Comparison of ENCODE assay signal across 8 cellular contexts in genomic region chr10:73744690-73744994, GRCh38. TPM values are rescaled to one million over a fixed set of nuclear protein-coding genes. Genes with fewer than 3 reads are reported as not detected.
A peak's percentile ranks its signal among the peaks of the same experiment; 100 is the strongest.
DNase-seq lines count a peak whose midpoint lies in the region; ATAC-seq lines count a peak whose summit lies in the region.

No MANE protein-coding gene starts in this region.

- H3K9ac ChIP-seq in ES-I3 (ENCODE audit: low read depth, low read length) = peak overlapping the region; percentile 92
- H3K9ac ChIP-seq in subcutaneous abdominal adipose tissue (ENCODE audit: low read length in 5 of 5) = peak overlapping the region; percentile 85 to 99 (median 91)

- CTCF ChIA-PET in activated CD4-positive, alpha-beta T cell treated with anti-CD3 and anti-CD28 coated beads for 36 hours (lab: Charles Lee) = interaction anchor here (1.0 to 1.9 kb wide), 2 partner anchors 11 to 29 kb away, joined by 3 to 6 read pairs; no protein-coding TSS in a partner anchor

- H3K4me3 Mint-ChIP-seq in activated CD4-positive, alpha-beta T cell treated with anti-CD3 and anti-CD28 coated beads for 36 hours = peak overlapping the region; percentile 95

- peaks cover 11% of the 10 kb centered on the region for H3K36me3 Mint-ChIP-seq in activated CD4-positive, alpha-beta T cell treated with anti-CD3 and anti-CD28 coated beads for 36 hours (ENCODE audit: low read depth)

- peak overlapping the region; percentile 84 to 100 (median 98) for H3K4me3 ChIP-seq in subcutaneous abdominal adipose tissue (ENCODE audit: low read depth in 1 of 5, low read length in 5 of 5)

- POLR2A ChIA-PET in activated CD4-positive, alpha-beta T cell treated with anti-CD3 and anti-CD28 coated beads for 36 hours (lab: Charles Lee) = interaction anchor here (0.5 to 3.9 kb wide), 7 partner anchors 14 to 649 kb away, joined by 3 to 28 read pairs (median 4); a partner anchor contains a TSS

- H3K4me1 Mint-ChIP-seq in activated CD4-positive, alpha-beta T cell treated with anti-CD3 and anti-CD28 coated beads for 36 hours = peaks cover 46% of the 10 kb centered on the region

- H3K9me3 ChIP-seq in ES-I3 (ENCODE audit: control insufficient read depth, insufficient read depth, low read length) = no peaks in the 10 kb centered on the region
- no peaks in the 10 kb centered on the region for H3K9me3 ChIP-seq in KOPT-K1 (ENCODE audit: insufficient read depth, low read length, poor library complexity, severe bottlenecking)
- no peaks in the 10 kb centered on the region for H3K9me3 ChIP-seq in subcutaneous abdominal adipose tissue (ENCODE audit: control insufficient read depth in 5 of 5, low read length in 5 of 5)

- H3K27ac ChIP-seq in KOPT-K1 (ENCODE audit: low read depth, low read length, poor library complexity, severe bottlenecking) (peak overlapping the region; percentile 82), subcutaneous abdominal adipose tissue (ENCODE audit: low read depth, low read length) (peak overlapping the region; percentile 98)

- H3K4me1 ChIP-seq in ES-I3 (ENCODE audit: insufficient read depth, low read length) (peaks cover 18% of the 10 kb centered on the region), subcutaneous abdominal adipose tissue (ENCODE audit: control insufficient read depth in 5 of 5, insufficient read depth in 5 of 5, low read length in 5 of 5) (peaks cover 5 to 39% (median 30%) of the 10 kb centered on the region in 5 donors)

- H3K36me3 ChIP-seq in ES-I3 (ENCODE audit: insufficient read depth, low read length) = peaks cover 6% of the 10 kb centered on the region; the same call in 1 of the 2 replicates
- peaks cover 35% of the 10 kb centered on the region for H3K36me3 ChIP-seq in KOPT-K1 (ENCODE audit: insufficient read depth, low read length)
- peaks cover 4 to 18% (median 16%) of the 10 kb centered on the region in 5 donors for H3K36me3 ChIP-seq in subcutaneous abdominal adipose tissue (ENCODE audit: control insufficient read depth in 5 of 5, insufficient read depth in 5 of 5, low read length in 5 of 5)

- no peaks in the 10 kb centered on the region for H3K9me3 Mint-ChIP-seq in activated CD4-positive, alpha-beta T cell treated with anti-CD3 and anti-CD28 coated beads for 36 hours (ENCODE audit: low read depth)

- peak overlapping the region; percentile 100 for H3K27ac Mint-ChIP-seq in activated CD4-positive, alpha-beta T cell treated with anti-CD3 and anti-CD28 coated beads for 36 hours

- ATAC-seq in GM21737 (IDR thresholded peaks at IDR 0.05; ENCODE audit: unreplicated experiment) = peak; percentile 31
- ATAC-seq in activated CD4-positive, alpha-beta T cell treated with anti-CD3 and anti-CD28 coated beads for 36 hours = peak; percentile 52

- no peaks in the 10 kb centered on the region for H3K27me3 Mint-ChIP-seq in activated CD4-positive, alpha-beta T cell treated with anti-CD3 and anti-CD28 coated beads for 36 hours

- no peaks in the 10 kb centered on the region for H3K27me3 ChIP-seq in subcutaneous abdominal adipose tissue (ENCODE audit: control insufficient read depth in 5 of 5, insufficient read depth in 4 of 5, low read length in 5 of 5)

- intact Hi-C loops in activated CD4-positive, alpha-beta T cell treated with anti-CD3 and anti-CD28 coated beads for 36 hours (cut with DNase I, micrococcal nuclease) = loop anchor here (1.0 to 10.0 kb wide), 14 partner anchors 14 to 1390 kb away; partner anchors contain the start of genes ZSWIM8 (in 2 of the 2), ADK (in 1 of the 2), ANXA7 (in 1 of the 2) and DNAJB12 (in 1 of the 2)

- DNase-seq in activated CD4-positive, alpha-beta T cell treated with anti-CD3 and anti-CD28 coated beads for 36 hours = peak; percentile 81
- DNase-seq in effector CD8-positive, alpha-beta T cell (lab: John Stamatoyannopoulos, UW) = peak; percentile 35
- peak; percentile 23 for DNase-seq in mucosa of gallbladder (ENCODE audit: low spot score)
- no peak for DNase-seq in putamen (ENCODE audit: low spot score)

RNA-seq across cellular contexts. Expression of gene SEC24C, which starts 0.5 kb away (rescaled TPM):
- total RNA-seq in activated CD4-positive, alpha-beta T cell treated with anti-CD3 and anti-CD28 coated beads for 36 hours = 10 to 100 TPM; 84.6 to 88.2 TPM
- total RNA-seq in mucosa of gallbladder = 90.1 TPM

RNA-seq across cellular contexts. Expression of gene CHCHD1, which starts 37.2 kb away (rescaled TPM):
- 10 to 100 TPM; 12.7 to 37.1 TPM for total RNA-seq in activated CD4-positive, alpha-beta T cell treated with anti-CD3 and anti-CD28 coated beads for 36 hours
- 28.0 TPM for total RNA-seq in mucosa of gallbladder

RNA-seq across cellular contexts. Expression of gene ZSWIM8, which starts 40.8 kb away (rescaled TPM):
- total RNA-seq in activated CD4-positive, alpha-beta T cell treated with anti-CD3 and anti-CD28 coated beads for 36 hours = 10 to 100 TPM; 40.1 to 67.3 TPM
- total RNA-seq in mucosa of gallbladder = 170 TPM

RNA-seq across cellular contexts. Expression of gene AGAP5, which starts 46.7 kb away (rescaled TPM):
- 10 to 100 TPM in 1 of 2 experiments, 1 to 10 TPM in 1; 7.1 to 10.3 TPM for total RNA-seq in activated CD4-positive, alpha-beta T cell treated with anti-CD3 and anti-CD28 coated beads for 36 hours
- total RNA-seq in mucosa of gallbladder = 8.2 TPM
